ENCODE assay signal across 10 cellular contexts in the genomic region with DNA sequence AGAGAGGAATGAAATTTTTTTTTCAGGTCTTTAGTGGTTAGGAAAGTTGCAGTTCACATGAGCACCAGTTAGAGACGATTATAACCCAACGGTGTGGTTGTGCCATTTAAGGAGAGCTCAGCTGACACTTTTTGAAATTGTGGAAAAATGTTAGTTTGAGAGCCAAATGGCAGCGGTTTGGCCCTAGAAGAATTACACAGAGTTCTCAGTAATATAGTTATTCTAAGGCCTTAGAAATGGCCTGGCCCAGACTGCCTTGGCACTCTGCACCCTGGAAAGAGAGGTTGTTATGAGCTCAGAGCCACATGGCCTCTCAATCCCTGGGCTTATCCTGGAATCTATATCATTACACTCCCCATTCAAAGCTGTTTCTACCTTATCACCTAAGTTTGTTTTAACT.
"Had no signal": no experiment of that assay in that cellular context is flagged by ENCODE, and none has a peak within 500 bp of the region (broad histone marks: within the 10 kb centered on the region; RNA-seq: fewer than 3 reads in every experiment).

No MANE protein-coding gene starts in this region.

- H3K4me3 ChIP-seq: psoas muscle, transverse colon had no signal

- H3K36me3 ChIP-seq: transverse colon had no signal

- H3K27ac ChIP-seq: psoas muscle, transverse colon had no signal

- DNase-seq: activated CD4-positive, CD25-positive, alpha-beta regulatory T cell; activated CD8-positive, alpha-beta memory T cell treated with anti-CD3 and anti-CD28 coated beads for 24 hours; activated naive CD4-positive, alpha-beta T cell treated with anti-CD3 and anti-CD28 coated beads for 36 hours; cortex of kidney; effector CD8-positive, alpha-beta T cell; stimulated activated CD4-positive, alpha-beta T cell treated with anti-CD3 and anti-CD28 coated beads, Interleukin-4, amount 100 ng/mL, for 24 hours; stimulated activated naive CD8-positive, alpha-beta T cell treated with anti-CD3 and anti-CD28 coated beads, Interleukin-15, amount 100 ng/mL, for 72 hours; transverse colon had no signal

- H3K9me3 ChIP-seq: transverse colon had no signal

- H3K27me3 ChIP-seq: transverse colon had no signal

- ATAC-seq: activated T-helper 17 cell treated with anti-CD3 and anti-CD28 coated beads, Interleukin-2, amount 50 U/mL, for 72 hours; psoas muscle had no signal

- H3K4me1 ChIP-seq: psoas muscle, transverse colon had no signal
